ENCODE assay signal across 25 cellular contexts in the genomic region with DNA sequence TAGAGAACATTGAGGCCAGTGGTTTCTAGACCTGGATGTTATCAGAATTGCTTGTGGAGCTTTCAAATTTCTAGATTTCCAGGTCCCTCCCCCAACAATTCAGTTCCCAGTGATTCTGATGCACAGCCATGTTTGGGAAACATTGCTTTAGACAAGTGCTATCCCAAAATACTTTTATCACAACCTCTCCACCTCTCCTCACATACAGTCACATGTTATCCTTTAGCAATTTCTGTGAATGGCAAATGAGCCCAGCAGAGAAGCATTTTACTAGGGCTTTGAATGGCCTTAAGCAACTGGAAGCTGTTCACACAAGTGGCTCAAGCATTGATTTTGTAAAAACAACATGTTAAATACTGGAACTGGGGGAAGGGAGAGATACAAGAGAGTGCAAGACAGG. TPM values are rescaled to one million over a fixed set of nuclear protein-coding genes. Genes with fewer than 3 reads are reported as not detected.
"Had no signal": no experiment of that assay in that cellular context is flagged by ENCODE, and none has a peak within 500 bp of the region (broad histone marks: within the 10 kb centered on the region; RNA-seq: fewer than 3 reads in every experiment).

No MANE protein-coding gene starts in this region.

- H3K27ac ChIP-seq: SJCRH30 had no signal

- H3K36me3 ChIP-seq: MG63 had no signal

- DNase-seq: IMR-90, Karpas-422, KG1, MG63, NCI-H1092, NCI-H1105 treated with DMSO at 0.1 percent for 48 hours, NCI-H1417 treated with DMSO at 0.1 percent for 48 hours, NCI-H146, NCI-H1694 treated with DMSO at 0.1 percent for 48 hours, NCI-H1930, NCI-H2081, NCI-H2107, NCI-H2171 treated with DMSO at 0.1 percent for 48 hours, NCI-H226, NCI-H446, NCI-H510A, NCI-H524 treated with DMSO at 0.1 percent for 48 hours, NCI-H69, NCI-H774, RPMI8226, SHP77 treated with DMSO at 0.1 percent for 48 hours, SJCRH30 had no signal

- H3K9me3 ChIP-seq: MG63, SJCRH30 had no signal

- H3K4me3 ChIP-seq: MG63, SJCRH30 had no signal

- H3K27me3 ChIP-seq: MG63, SJCRH30 had no signal

- ATAC-seq: HepG2, SK-N-SH treated with all-trans-retinoic acid at 6 μM for 48 hours had no signal

RNA-seq across cellular contexts. Expression of a gene that starts 29.7 kb away (rescaled TPM):
- total RNA-seq: HepG2, HT1080, IMR-90 had no signal
- polyA plus RNA-seq: HepG2, IMR-90 had no signal
